In the genomic region with DNA sequence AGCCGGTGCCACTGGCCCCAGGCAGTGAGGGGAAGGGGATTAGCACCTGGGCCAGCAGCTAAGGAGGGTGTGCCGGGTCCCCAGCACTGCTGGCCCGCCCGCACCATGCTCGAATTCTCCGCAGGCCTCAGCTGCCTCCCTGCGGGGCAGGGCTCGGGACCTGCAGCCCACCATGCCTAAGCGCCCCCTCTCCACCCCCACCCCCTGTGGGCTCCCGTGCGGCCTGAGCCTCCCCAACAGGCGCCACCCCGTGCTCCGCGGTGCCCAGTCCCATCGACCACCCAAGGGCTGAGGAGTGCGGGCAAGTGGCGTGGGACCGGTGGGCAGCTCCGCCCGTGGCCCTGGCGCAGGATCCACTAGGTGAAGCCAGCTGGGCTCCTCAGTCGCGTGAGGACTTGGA, we compare ENCODE assay signal across 38 cellular contexts.
"Had no signal": no experiment of that assay in that cellular context is flagged by ENCODE, and none has a peak within 500 bp of the region (broad histone marks: within the 10 kb centered on the region; RNA-seq: fewer than 3 reads in every experiment).

No MANE protein-coding gene starts in this region.

- H3K4me1 ChIP-seq: adrenal gland had no signal

- H3K9me3 ChIP-seq: adrenal gland, ascending aorta had no signal

- H3K4me1 Mint-ChIP-seq: activated B cell treated with CpG ODN at 0.5 μM for 24 hours; activated CD4-positive, alpha-beta T cell treated with anti-CD3 and anti-CD28 coated beads, Interleukin-2, amount 10 ng/mL, durations not matched to agents 24 days and 14 days; activated naive CD8-positive, alpha-beta T cell treated with anti-CD3 and anti-CD28 coated beads for 36 hours; activated T-helper 17 cell treated with anti-CD3 and anti-CD28 coated beads, Interleukin-2, amount 50 U/mL, for 72 hours; central memory CD8-positive, alpha-beta T cell had no signal

- H3K27ac Mint-ChIP-seq: activated B cell treated with CpG ODN at 0.5 μM for 24 hours; activated CD4-positive, alpha-beta memory T cell treated with anti-CD3 and anti-CD28 coated beads for 36 hours; activated CD4-positive, alpha-beta T cell treated with anti-CD3 and anti-CD28 coated beads, Interleukin-2, amount 10 ng/mL, durations not matched to agents 24 days and 14 days; activated CD8-positive, alpha-beta T cell treated with anti-CD3 and anti-CD28 coated beads for 36 hours; activated naive CD4-positive, alpha-beta T cell treated with anti-CD3 and anti-CD28 coated beads for 36 hours; activated naive CD4-positive, alpha-beta T cell treated with anti-CD3 and anti-CD28 coated beads, Interleukin-2, amount 50 U/mL, for 72 hours; activated naive CD8-positive, alpha-beta T cell treated with anti-CD3 and anti-CD28 coated beads for 36 hours; activated T-cell treated with anti-CD3 and anti-CD28 coated beads, Interleukin-2, amount 50 U/mL, for 72 hours; activated T-helper 1 cell treated with anti-CD3 and anti-CD28 coated beads, Interleukin-12 subunit alpha, Interleukin-12 subunit beta, Interleukin-2, Interleukin-4 antibody, amounts not matched to agents 30 ng/mL and 10 ng/mL and 1 ng/mL, durations not matched to agents 14 hours and 24 hours and 36 hours; activated T-helper 17 cell treated with anti-CD3 and anti-CD28 coated beads, Interleukin-2, amount 50 U/mL, for 72 hours; brain; T-helper 1 cell treated with Interleukin-12 subunit alpha and Interleukin-12 subunit beta and Interleukin-4 antibody, amounts not matched to agents 30 μg/mL and 1 μg/mL, for 36 hours; T-helper 2 cell treated with Interferon-gamma antibody and Interleukin-4, amounts not matched to agents 5 μg/mL and 100 μg/mL, for 36 hours had no signal

- H3K36me3 ChIP-seq: adrenal gland, ascending aorta, cardiac muscle cell had no signal

- H3K9me3 Mint-ChIP-seq: activated B cell treated with CpG ODN at 0.5 μM for 24 hours; activated CD4-positive, alpha-beta memory T cell treated with anti-CD3 and anti-CD28 coated beads for 36 hours; activated CD4-positive, alpha-beta T cell treated with anti-CD3 and anti-CD28 coated beads, Interleukin-2, amount 10 ng/mL, durations not matched to agents 24 days and 14 days; activated CD8-positive, alpha-beta T cell treated with anti-CD3 and anti-CD28 coated beads for 36 hours; activated naive CD4-positive, alpha-beta T cell treated with anti-CD3 and anti-CD28 coated beads for 36 hours; activated naive CD4-positive, alpha-beta T cell treated with anti-CD3 and anti-CD28 coated beads, Interleukin-2, amount 50 U/mL, for 72 hours; activated naive CD8-positive, alpha-beta T cell treated with anti-CD3 and anti-CD28 coated beads for 36 hours; activated T-cell treated with anti-CD3 and anti-CD28 coated beads, Interleukin-2, amount 50 U/mL, for 4 hours; activated T-cell treated with anti-CD3 and anti-CD28 coated beads, Interleukin-2, amount 50 U/mL, for 72 hours; activated T-helper 1 cell treated with anti-CD3 and anti-CD28 coated beads, Interleukin-12 subunit alpha, Interleukin-12 subunit beta, Interleukin-2, Interleukin-4 antibody, amounts not matched to agents 30 ng/mL and 10 ng/mL and 1 ng/mL, durations not matched to agents 14 hours and 24 hours and 36 hours; activated T-helper 17 cell treated with anti-CD3 and anti-CD28 coated beads, Interleukin-2, amount 50 U/mL, for 72 hours; central memory CD8-positive, alpha-beta T cell; T-helper 1 cell treated with Interleukin-12 subunit alpha and Interleukin-12 subunit beta and Interleukin-4 antibody, amounts not matched to agents 30 μg/mL and 1 μg/mL, for 36 hours; T-helper 2 cell treated with Interferon-gamma antibody and Interleukin-4, amounts not matched to agents 5 μg/mL and 100 μg/mL, for 36 hours had no signal

- ATAC-seq: activated CD8-positive, alpha-beta T cell treated with anti-CD3 and anti-CD28 coated beads for 36 hours; activated naive CD4-positive, alpha-beta T cell treated with anti-CD3 and anti-CD28 coated beads, Interleukin-2, amount 50 U/mL, for 72 hours; activated T-cell treated with anti-CD3 and anti-CD28 coated beads, Interleukin-2, amount 50 U/mL, for 4 hours; activated T-cell treated with anti-CD3 and anti-CD28 coated beads, Interleukin-2, amount 50 U/mL, for 72 hours; activated T-helper 17 cell treated with anti-CD3 and anti-CD28 coated beads, Interleukin-2, amount 50 U/mL, for 72 hours had no signal

- H3K4me3 ChIP-seq: adrenal gland, ascending aorta, cardiac muscle cell had no signal

- H3K27me3 Mint-ChIP-seq: activated naive CD8-positive, alpha-beta T cell treated with anti-CD3 and anti-CD28 coated beads for 36 hours had no signal

- FAIRE-seq: bronchial epithelial cell, TTC549 had no signal

- H3K27me3 ChIP-seq: adrenal gland, ascending aorta, cardiac muscle cell had no signal

- H3K36me3 Mint-ChIP-seq: activated CD4-positive, alpha-beta memory T cell treated with anti-CD3 and anti-CD28 coated beads for 36 hours; activated naive CD4-positive, alpha-beta T cell treated with anti-CD3 and anti-CD28 coated beads, Interleukin-2, amount 50 U/mL, for 72 hours; activated naive CD8-positive, alpha-beta T cell treated with anti-CD3 and anti-CD28 coated beads for 36 hours; brain had no signal

- DNase-seq: activated B cell treated with CpG ODN at 0.5 μM for 24 hours; activated CD4-positive, alpha-beta memory T cell treated with anti-CD3 and anti-CD28 coated beads for 36 hours; activated CD4-positive, alpha-beta T cell treated with anti-CD3 and anti-CD28 coated beads for 4 hours; activated CD4-positive, alpha-beta T cell treated with anti-CD3 and anti-CD28 coated beads, Interleukin-2, amount 10 ng/mL, durations not matched to agents 24 days and 14 days; activated CD4-positive, alpha-beta T cell treated with anti-CD3 and anti-CD28 coated beads, Interleukin-2, amount 50 U/mL, for 1 hour; activated CD4-positive, alpha-beta T cell treated with anti-CD3 and anti-CD28 coated beads, Interleukin-2, amount 50 U/mL, for 4 hours; activated CD4-positive, CD25-positive, alpha-beta regulatory T cell treated with anti-CD3 and anti-CD28 coated beads, Interleukin-2, amount 50 U/mL, for 72 hours; activated CD8-positive, alpha-beta memory T cell treated with anti-CD3 and anti-CD28 coated beads, Interleukin-2, amount 50 U/mL, for 4 hours; activated CD8-positive, alpha-beta T cell treated with anti-CD3 and anti-CD28 coated beads for 36 hours; activated effector memory CD4-positive, alpha-beta T cell treated with anti-CD3 and anti-CD28 coated beads, Interleukin-2, amount 50 U/mL, for 16 hours; activated gamma-delta T cell treated with Interleukin-2 at 50 U/mL for 16 hours; activated naive CD4-positive, alpha-beta T cell; activated naive CD4-positive, alpha-beta T cell treated with anti-CD3 and anti-CD28 coated beads for 36 hours; activated naive CD4-positive, alpha-beta T cell treated with anti-CD3 and anti-CD28 coated beads, Interleukin-2, amount 50 U/mL, for 16 hours; activated naive CD8-positive, alpha-beta T cell treated with anti-CD3 and anti-CD28 coated beads for 36 hours; activated T-cell treated with anti-CD3 and anti-CD28 coated beads for 4 hours; activated T-cell treated with anti-CD3 and anti-CD28 coated beads, Interleukin-2, amount 50 U/mL, for 1 hour; activated T-cell treated with anti-CD3 and anti-CD28 coated beads, Interleukin-2, amount 50 U/mL, for 4 hours; activated T-cell treated with anti-CD3 and anti-CD28 coated beads, Interleukin-2, amount 50 U/mL, for 72 hours; adrenal gland; amniotic stem cell; caudate nucleus; SW 1271; T-helper 1 cell; T-helper 2 cell; T-helper 9 cell had no signal

- H3K4me3 Mint-ChIP-seq: activated B cell treated with CpG ODN at 0.5 μM for 24 hours; activated CD4-positive, alpha-beta memory T cell treated with anti-CD3 and anti-CD28 coated beads for 36 hours; activated CD4-positive, alpha-beta T cell treated with anti-CD3 and anti-CD28 coated beads, Interleukin-2, amount 10 ng/mL, durations not matched to agents 24 days and 14 days; activated CD8-positive, alpha-beta T cell treated with anti-CD3 and anti-CD28 coated beads for 36 hours; activated naive CD4-positive, alpha-beta T cell treated with anti-CD3 and anti-CD28 coated beads for 36 hours; activated naive CD8-positive, alpha-beta T cell treated with anti-CD3 and anti-CD28 coated beads for 36 hours; activated T-cell treated with anti-CD3 and anti-CD28 coated beads, Interleukin-2, amount 50 U/mL, for 4 hours; activated T-cell treated with anti-CD3 and anti-CD28 coated beads, Interleukin-2, amount 50 U/mL, for 72 hours; activated T-helper 1 cell treated with anti-CD3 and anti-CD28 coated beads, Interleukin-12 subunit alpha, Interleukin-12 subunit beta, Interleukin-2, Interleukin-4 antibody, amounts not matched to agents 30 ng/mL and 10 ng/mL and 1 ng/mL, durations not matched to agents 14 hours and 24 hours and 36 hours; activated T-helper 17 cell treated with anti-CD3 and anti-CD28 coated beads, Interleukin-2, amount 50 U/mL, for 72 hours; brain; central memory CD8-positive, alpha-beta T cell; T-helper 1 cell treated with Interleukin-12 subunit alpha and Interleukin-12 subunit beta and Interleukin-4 antibody, amounts not matched to agents 30 μg/mL and 1 μg/mL, for 36 hours; T-helper 2 cell treated with Interferon-gamma antibody and Interleukin-4, amounts not matched to agents 5 μg/mL and 100 μg/mL, for 36 hours had no signal

- H3K27ac ChIP-seq: adrenal gland, ascending aorta, cardiac muscle cell, VCaP had no signal
